Comparison of ENCODE assay signal across 8 cellular contexts in genomic region chr9:92293452-92294296, GRCh38. TPM values are rescaled to one million over a fixed set of nuclear protein-coding genes. Genes with fewer than 3 reads are reported as not detected.
DNase-seq lines count a peak whose midpoint lies in the region; ATAC-seq, FAIRE-seq and TF ChIP-seq lines count a peak whose summit lies in the region.

IARS1 (minus strand) TSS chr9:92293697; CDS start chr9:92289419, 4,278 bp downstream.

- peak; percentile 35 for TF ChIP-seq CTCF in cardiac muscle cell (IDR thresholded peaks at IDR 0.05; ENCODE audit: low read depth, low read length)
- peak; percentile 10 for TF ChIP-seq CTCF in parathyroid adenoma (IDR thresholded peaks at IDR 0.05)
- TF ChIP-seq CTCF in tibial nerve (IDR thresholded peaks at IDR 0.05) = peak in 1 of 5 experiments; percentile 73

- H3K9ac ChIP-seq in adipocyte (ENCODE audit: low read length) = peak within 1 kb of the TSS; percentile 99
- peak within 1 kb of the TSS; percentile 33 for H3K9ac ChIP-seq in parathyroid adenoma

- peak; percentile 94 for ATAC-seq in HG02840 (IDR thresholded peaks at IDR 0.05; ENCODE audit: low FRiP score, unreplicated experiment)

- H3K79me2 ChIP-seq in parathyroid adenoma = peaks cover 2% of the 10 kb centered on the region

- peak within 1 kb of the TSS; percentile 94 for H3K27ac ChIP-seq in cardiac muscle cell
- peak within 1 kb of the TSS; percentile 53 for H3K27ac ChIP-seq in parathyroid adenoma
- H3K27ac ChIP-seq in tibial nerve = peak within 1 kb of the TSS; percentile 4 to 81 (median 76)

- H3K36me3 ChIP-seq in adipocyte (ENCODE audit: control insufficient read depth, insufficient read depth, low read length, severe bottlenecking) = peaks cover 39% of the 10 kb centered on the region
- H3K36me3 ChIP-seq in cardiac muscle cell = peaks cover 15% of the 10 kb centered on the region
- no peaks in the 10 kb centered on the region for H3K36me3 ChIP-seq in parathyroid adenoma (ENCODE audit: control insufficient read depth, insufficient read depth, low read length)
- H3K36me3 ChIP-seq in tibial nerve = peaks cover 0 to 32% (median 0%) of the 10 kb centered on the region in 3 donors

- H3K9me3 ChIP-seq in adipocyte (ENCODE audit: control insufficient read depth, low read length) = no peaks in the 10 kb centered on the region
- H3K9me3 ChIP-seq in cardiac muscle cell (ENCODE audit: low read depth) = no peaks in the 10 kb centered on the region
- H3K9me3 ChIP-seq in parathyroid adenoma (ENCODE audit: control insufficient read depth, low read length) = no peaks in the 10 kb centered on the region
- no peaks in the 10 kb centered on the region for H3K9me3 ChIP-seq in tibial nerve

- TF ChIP-seq POLR2A in GM12891 (IDR thresholded peaks at IDR 0.05; ENCODE audit: low read depth, low read length) (peak; percentile 96), tibial nerve (IDR thresholded peaks at IDR 0.05) (peak; percentile 26 to 54)

- peak within 1 kb of the TSS; percentile 83 for H2AFZ ChIP-seq in parathyroid adenoma

- 0 to 1% methylated on average over 40 to 58 of the region's 63 CpGs for WGBS in tibial nerve, 2 donors

- DNase-seq in GM12891 (ENCODE audit: insufficient read length, low spot score) = peak; percentile 81
- peak; percentile 92 for DNase-seq in NCI-H1436 (lab: John Stamatoyannopoulos, UW)
- DNase-seq in T follicular helper cell (ENCODE audit: low read depth) = peak; percentile 99
- peak; percentile 99 for DNase-seq in adipocyte (ENCODE audit: low read depth)
- peak; percentile 96 to 99 for DNase-seq in cardiac muscle cell (ENCODE audit: low read depth in 1 of 2, low spot score in 1 of 2)
- peak; percentile 99 to 100 for DNase-seq in tibial nerve (ENCODE audit: low spot score in 2 of 2)

- no peaks in the 10 kb centered on the region for H3K27me3 ChIP-seq in adipocyte (replicated peaks; ENCODE audit: control insufficient read depth, insufficient read depth, low read length)
- no peaks in the 10 kb centered on the region for H3K27me3 ChIP-seq in cardiac muscle cell
- no peaks in the 10 kb centered on the region for H3K27me3 ChIP-seq in parathyroid adenoma (ENCODE audit: control insufficient read depth, insufficient read depth, low read length)
- no peaks in the 10 kb centered on the region for H3K27me3 ChIP-seq in tibial nerve

- H3K4me2 ChIP-seq in parathyroid adenoma (ENCODE audit: low read length) = peak within 1 kb of the TSS; percentile 84

- TF ChIP-seq EP300 in tibial nerve (IDR thresholded peaks at IDR 0.05) = peak; percentile 18 to 92

- H3K4me3 ChIP-seq in adipocyte (ENCODE audit: low read length) (peak within 1 kb of the TSS; percentile 98), cardiac muscle cell (peak within 1 kb of the TSS; percentile 70), parathyroid adenoma (ENCODE audit: low read depth, low read length) (peak within 1 kb of the TSS; percentile 92), tibial nerve (peak within 1 kb of the TSS; percentile 62 to 81 (median 67))

- H3K4me1 ChIP-seq in adipocyte (ENCODE audit: control insufficient read depth, insufficient read depth, low read length) (peaks cover 39% of the 10 kb centered on the region), cardiac muscle cell (ENCODE audit: low read depth) (peaks cover 31% of the 10 kb centered on the region), parathyroid adenoma (no peaks in the 10 kb centered on the region), tibial nerve (peaks cover 3 to 34% (median 19%) of the 10 kb centered on the region in 4 donors)

- peak; percentile 99 for FAIRE-seq in GM12891 (lab: Jason Lieb, UNC)

TF ChIP-seq in GM12891, 5 proteins besides CTCF, POLR2A, EP300 and RAD21:
- TF ChIP-seq TAF1 (IDR thresholded peaks at IDR 0.05; ENCODE audit: low read depth, low read length) = peak; percentile 81
- TF ChIP-seq POU2F2 (IDR thresholded peaks at IDR 0.05; ENCODE audit: low read depth, low read length) = peak; percentile 41; the same call in 1 of the 2 replicates
- TF ChIP-seq SPI1 (IDR thresholded peaks at IDR 0.05; ENCODE audit: low read depth, low read length) = no peak
- peak; percentile 98 for TF ChIP-seq POLR2AphosphoS5 (IDR thresholded peaks at IDR 0.05; ENCODE audit: low read depth, low read length)
- no peak for TF ChIP-seq PAX5 (IDR thresholded peaks at IDR 0.05; ENCODE audit: insufficient read depth, low read length, severe bottlenecking)

RNA-seq across cellular contexts. Expression of gene IARS1, which starts in this region (rescaled TPM):
- polyA plus RNA-seq in GM12891 (2012; ENCODE audit: low read depth, missing spikeins) = 65.2 TPM
- total RNA-seq in cardiac muscle cell = 96.3 and 97.0 TPM in 2 replicates
- polyA plus RNA-seq in cardiac muscle cell = 87.1 and 96.8 TPM in 2 replicates
- 100 to 1,000 TPM in 1 of 4 donors, 10 to 100 TPM in 3; 52.2 to 102 (median 78.1) TPM for total RNA-seq in tibial nerve

Comparison
In these comparisons a context has a peak if more than half of its experiments do, and no peak if none do; other contexts are left out.
1. Peak in every context shown above with its lines: DNase-seq, ATAC-seq, H3K4me3 ChIP-seq and H3K27ac ChIP-seq.